Comparison of ENCODE assay signal across 1 cellular context in genomic region chr1:9538669-9539164, GRCh38.
TF ChIP-seq lines count a peak whose summit lies in the region.

No MANE protein-coding gene starts in this region.

TF ChIP-seq in K562, 482 proteins besides CTCF, POLR2A, EP300 and RAD21 (continued from another document and continues in another):
- TF ChIP-seq PATZ1 (CRISPR knock-in tag; IDR thresholded peaks at IDR 0.05; ENCODE audit: borderline replicate concordance) (no peak), HDAC2 (IDR thresholded peaks at IDR 0.05) (peak; percentile 78), SMAD4 (CRISPR knock-in tag; conservative IDR thresholded peaks at IDR 0.05) (peak; percentile 2), SMARCA5 (IDR thresholded peaks at IDR 0.05) (no peak; the same call in 1 of the 2 replicates), SRSF9 (IDR thresholded peaks at IDR 0.05; ENCODE audit: borderline replicate concordance, low read depth, low read length) (no peak), ZNF41 (CRISPR knock-in tag; conservative IDR thresholded peaks at IDR 0.05) (no peak), ZNF740 (CRISPR knock-in tag; IDR thresholded peaks at IDR 0.05) (no peak), ZNF740 (tag; IDR thresholded peaks at IDR 0.05) (peak in 1 of 2 experiments; percentile 49; a peak in 1 of 4 replicates), ZZZ3 (IDR thresholded peaks at IDR 0.05) (0 out of 2 replicates have a peak, but pooled peaks have one; percentile 28), GABPB1 (CRISPR knock-in tag; IDR thresholded peaks at IDR 0.05) (peak; percentile 44; the same call in 1 of the 2 replicates), SMARCC2 (IDR thresholded peaks at IDR 0.05; ENCODE audit: low read depth) (peak; percentile 27), MLLT1 (IDR thresholded peaks at IDR 0.05) (peak in 1 of 2 experiments; percentile 50; a peak in 1 of 4 replicates), SMARCA4 (IDR thresholded peaks at IDR 0.05) (peak; percentile 63), ZBTB11 (CRISPR knock-in tag; IDR thresholded peaks at IDR 0.05) (peak in 1 of 3 experiments; percentile 68; a peak in 2 of 6 replicates), HES1 (IDR thresholded peaks at IDR 0.05; ENCODE audit: low read depth) (peak; percentile 52; the same call in 1 of the 2 replicates), MLX (CRISPR knock-in tag; conservative IDR thresholded peaks at IDR 0.05) (0 out of 4 replicates have a peak, but pooled peaks of 1 of the 2 experiments have one; percentile 59), EHMT2 (IDR thresholded peaks at IDR 0.05) (no peak), RBM25 (IDR thresholded peaks at IDR 0.05; ENCODE audit: low read depth, low read length, severe bottlenecking) (no peak), MTA1 (IDR thresholded peaks at IDR 0.05; ENCODE audit: borderline replicate concordance) (no peak), MTA2 (IDR thresholded peaks at IDR 0.05; ENCODE audit: low read depth) (peak; percentile 27), NCOA6 (IDR thresholded peaks at IDR 0.05) (no peak), TAL1 (IDR thresholded peaks at IDR 0.05) (0 out of 2 replicates have a peak, but pooled peaks have one; percentile 7), SMARCE1 (IDR thresholded peaks at IDR 0.05) (peak; percentile 57; the same call in 1 of the 2 replicates), THRAP3 (IDR thresholded peaks at IDR 0.05; ENCODE audit: borderline replicate concordance) (no peak), ARNT (IDR thresholded peaks at IDR 0.05) (peak in 1 of 2 experiments; percentile 45; a peak in 1 of 4 replicates), TCF3 (CRISPR knock-in tag; IDR thresholded peaks at IDR 0.05) (peak; percentile 10; the same call in 1 of the 2 replicates), ZBTB40 (IDR thresholded peaks at IDR 0.05) (0 out of 2 replicates have a peak, but pooled peaks have one; percentile 48), ZBTB40 (CRISPR knock-in tag; IDR thresholded peaks at IDR 0.05) (no peak), MCM5 (IDR thresholded peaks at IDR 0.05; ENCODE audit: low read depth) (no peak), SREBF1 (IDR thresholded peaks at IDR 0.05; ENCODE audit: borderline replicate concordance, low read depth, low read length) (no peak), LEF1 (IDR thresholded peaks at IDR 0.05) (peak; percentile 80; the same call in 1 of the 2 replicates), OTX1 (CRISPR knock-in tag; IDR thresholded peaks at IDR 0.05) (peak; percentile 67; the same call in 1 of the 2 replicates), HDAC8 (tag; IDR thresholded peaks at IDR 0.05) (0 out of 2 replicates have a peak, but pooled peaks have one; percentile 13), ZNF3 (CRISPR knock-in tag; IDR thresholded peaks at IDR 0.05) (no peak)
- TF ChIP-seq, protein P1, sequence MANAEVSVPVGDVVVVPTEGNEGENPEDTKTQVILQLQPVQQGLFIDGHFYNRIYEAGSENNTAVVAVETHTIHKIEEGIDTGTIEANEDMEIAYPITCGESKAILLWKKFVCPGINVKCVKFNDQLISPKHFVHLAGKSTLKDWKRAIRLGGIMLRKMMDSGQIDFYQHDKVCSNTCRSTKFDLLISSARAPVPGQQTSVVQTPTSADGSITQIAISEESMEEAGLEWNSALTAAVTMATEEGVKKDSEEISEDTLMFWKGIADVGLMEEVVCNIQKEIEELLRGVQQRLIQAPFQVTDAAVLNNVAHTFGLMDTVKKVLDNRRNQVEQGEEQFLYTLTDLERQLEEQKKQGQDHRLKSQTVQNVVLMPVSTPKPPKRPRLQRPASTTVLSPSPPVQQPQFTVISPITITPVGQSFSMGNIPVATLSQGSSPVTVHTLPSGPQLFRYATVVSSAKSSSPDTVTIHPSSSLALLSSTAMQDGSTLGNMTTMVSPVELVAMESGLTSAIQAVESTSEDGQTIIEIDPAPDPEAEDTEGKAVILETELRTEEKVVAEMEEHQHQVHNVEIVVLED (CRISPR knock-in tag; IDR thresholded peaks at IDR 0.05), result no peak
- TF ChIP-seq, protein P2, sequence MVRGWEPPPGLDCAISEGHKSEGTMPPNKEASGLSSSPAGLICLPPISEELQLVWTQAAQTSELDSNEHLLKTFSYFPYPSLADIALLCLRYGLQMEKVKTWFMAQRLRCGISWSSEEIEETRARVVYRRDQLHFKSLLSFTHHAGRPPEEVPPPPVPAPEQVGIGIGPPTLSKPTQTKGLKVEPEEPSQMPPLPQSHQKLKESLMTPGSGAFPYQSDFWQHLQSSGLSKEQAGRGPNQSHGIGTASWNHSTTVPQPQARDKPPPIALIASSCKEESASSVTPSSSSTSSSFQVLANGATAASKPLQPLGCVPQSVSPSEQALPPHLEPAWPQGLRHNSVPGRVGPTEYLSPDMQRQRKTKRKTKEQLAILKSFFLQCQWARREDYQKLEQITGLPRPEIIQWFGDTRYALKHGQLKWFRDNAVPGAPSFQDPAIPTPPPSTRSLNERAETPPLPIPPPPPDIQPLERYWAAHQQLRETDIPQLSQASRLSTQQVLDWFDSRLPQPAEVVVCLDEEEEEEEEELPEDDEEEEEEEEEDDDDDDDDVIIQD (CRISPR knock-in tag; IDR thresholded peaks at IDR 0.05), result no peak
